In the genomic region with DNA sequence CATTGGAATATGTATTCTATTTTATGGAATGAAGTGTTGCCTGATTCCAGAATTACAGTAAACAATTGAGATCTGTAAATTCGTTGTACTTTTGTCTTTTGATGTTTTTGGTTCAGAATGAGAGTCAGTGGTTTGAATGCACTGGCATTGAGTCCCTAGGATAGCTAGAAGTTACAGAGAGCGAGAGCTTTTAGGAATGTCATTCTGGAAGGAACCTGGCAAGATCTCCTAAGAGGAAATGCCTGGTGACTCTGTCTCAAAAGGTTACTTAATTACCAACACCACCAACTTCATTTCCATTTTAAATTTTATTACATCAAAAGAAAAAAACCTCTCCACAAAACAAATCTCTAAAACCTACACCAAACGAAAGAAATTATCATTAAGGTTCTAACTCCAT, we compare ENCODE assay signal across 24 cellular contexts. TPM values are rescaled to one million over a fixed set of nuclear protein-coding genes. Genes with fewer than 3 reads are reported as not detected.
"Had no signal": no experiment of that assay in that cellular context is flagged by ENCODE, and none has a peak within 500 bp of the region (broad histone marks: within the 10 kb centered on the region; RNA-seq: fewer than 3 reads in every experiment).

No MANE protein-coding gene starts in this region.

- DNase-seq: activated CD4-positive, alpha-beta T cell treated with anti-CD3 and anti-CD28 coated beads for 1 hour; activated naive CD4-positive, alpha-beta T cell treated with Interleukin-2 at 50 U/mL for 16 hours; activated naive CD8-positive, alpha-beta T cell treated with anti-CD3 and anti-CD28 coated beads, Interleukin-2, amount 10 ng/mL, durations not matched to agents 7 days and 5 days; activated T-cell treated with anti-CD3 and anti-CD28 coated beads, Interleukin-2, amount 50 U/mL, for 24 hours; amniotic stem cell; cortex of kidney; foreskin melanocyte; glutamatergic neuron; left ventricle myocardium superior; nucleus accumbens; sigmoid colon; SK-N-SH; stimulated activated CD4-positive, alpha-beta T cell treated with anti-CD3 and anti-CD28 coated beads, Interleukin-2, amount 100 ng/mL, for 48 hours; stimulated activated CD8-positive, alpha-beta memory T cell treated with anti-CD3 and anti-CD28 coated beads, Interleukin-4, amount 100 ng/mL, for 48 hours; stimulated activated naive CD4-positive, alpha-beta T cell; T-helper 2 cell; testis had no signal

- H3K36me3 Mint-ChIP-seq: activated naive CD8-positive, alpha-beta T cell treated with anti-CD3 and anti-CD28 coated beads, Interleukin-2, amount 10 ng/mL, durations not matched to agents 7 days and 5 days had no signal

- ATAC-seq: left ventricle myocardium superior had no signal

- H3K9me3 Mint-ChIP-seq: activated naive CD8-positive, alpha-beta T cell treated with anti-CD3 and anti-CD28 coated beads, Interleukin-2, amount 10 ng/mL, durations not matched to agents 7 days and 5 days; activated T-cell treated with anti-CD3 and anti-CD28 coated beads, Interleukin-2, amount 50 U/mL, for 24 hours had no signal

- H3K4me2 ChIP-seq: hepatocyte, SK-N-SH had no signal

- H3K4me3 ChIP-seq: cardiac muscle cell, hepatocyte, sigmoid colon, testis had no signal

- H3K4me3 Mint-ChIP-seq: activated naive CD8-positive, alpha-beta T cell treated with anti-CD3 and anti-CD28 coated beads, Interleukin-2, amount 10 ng/mL, durations not matched to agents 7 days and 5 days; activated T-cell treated with anti-CD3 and anti-CD28 coated beads, Interleukin-2, amount 50 U/mL, for 24 hours had no signal

- H3K36me3 ChIP-seq: cardiac muscle cell had no signal

- H3K9ac ChIP-seq: SK-N-SH had no signal

- H3K27ac Mint-ChIP-seq: activated naive CD8-positive, alpha-beta T cell treated with anti-CD3 and anti-CD28 coated beads, Interleukin-2, amount 10 ng/mL, durations not matched to agents 7 days and 5 days; activated T-cell treated with anti-CD3 and anti-CD28 coated beads, Interleukin-2, amount 50 U/mL, for 24 hours had no signal

- H3K27me3 ChIP-seq: cardiac muscle cell, hepatocyte, testis had no signal

- H3K9me3 ChIP-seq: sigmoid colon, SK-N-SH, testis had no signal

- H3K27me3 Mint-ChIP-seq: activated naive CD8-positive, alpha-beta T cell treated with anti-CD3 and anti-CD28 coated beads, Interleukin-2, amount 10 ng/mL, durations not matched to agents 7 days and 5 days; activated T-cell treated with anti-CD3 and anti-CD28 coated beads, Interleukin-2, amount 50 U/mL, for 24 hours had no signal

- H2AFZ ChIP-seq: hepatocyte had no signal

- H3K27ac ChIP-seq: cardiac muscle cell, hepatocyte, sigmoid colon, VCaP had no signal

- H3K79me2 ChIP-seq: hepatocyte had no signal

RNA-seq across cellular contexts. Expression of a gene that starts 6.0 kb away (rescaled TPM):
- total RNA-seq: cardiac muscle cell, cerebellum, hepatocyte, left ventricle myocardium superior, myocyte, ureter had no signal

RNA-seq across cellular contexts. Expression of a gene that starts 20.2 kb away (rescaled TPM):
- total RNA-seq: activated naive CD8-positive, alpha-beta T cell treated with anti-CD3 and anti-CD28 coated beads, Interleukin-2, amount 10 ng/mL, durations not matched to agents 7 days and 5 days; cerebellum; hepatocyte; left ventricle myocardium superior; mononuclear cell; myocyte; testis; ureter had no signal
